Comparison of ENCODE assay signal across 16 cellular contexts in genomic region chr22:22073769-22074561, GRCh38.
"Had no signal": no experiment of that assay in that cellular context is flagged by ENCODE, and none has a peak within 500 bp of the region (broad histone marks: within the 10 kb centered on the region; RNA-seq: fewer than 3 reads in every experiment).

No MANE protein-coding gene starts in this region.

- H3K9me3 Mint-ChIP-seq: activated T-cell treated with anti-CD3 and anti-CD28 coated beads, Interleukin-2, amount 50 U/mL, for 72 hours; effector memory CD8-positive, alpha-beta T cell; neural crest cell; stimulated activated naive B cell treated with anti-CD40 and anti-IgM and Interleukin-4, amounts not matched to agents 10 μg/mL and 1 μg/mL and 100 μg/mL, for 72 hours had no signal

- H3K4me3 ChIP-seq: cardiac muscle cell, lower lobe of right lung, ovary, thoracic aorta, upper lobe of left lung had no signal

- DNase-seq: activated CD4-positive, CD25-positive, alpha-beta regulatory T cell treated with anti-CD3 and anti-CD28 coated beads, Interleukin-2, amount 50 U/mL, for 72 hours; activated gamma-delta T cell treated with Interleukin-2 at 50 U/mL for 16 hours; activated T-cell treated with anti-CD3 and anti-CD28 coated beads, Interleukin-2, amount 50 U/mL, for 72 hours; effector memory CD8-positive, alpha-beta T cell; lower lobe of right lung; midbrain; ovary; stimulated activated CD4-positive, alpha-beta T cell treated with anti-CD3 and anti-CD28 coated beads, Interleukin-4, amount 100 ng/mL, for 4 hours; stimulated activated naive B cell treated with anti-CD40 and anti-IgM and Interleukin-4, amounts not matched to agents 10 μg/mL and 1 μg/mL and 100 μg/mL, for 72 hours; T-helper 2 cell; upper lobe of left lung had no signal

- H3K27ac Mint-ChIP-seq: activated naive CD8-positive, alpha-beta T cell; activated T-cell treated with anti-CD3 and anti-CD28 coated beads, Interleukin-2, amount 50 U/mL, for 72 hours; effector memory CD8-positive, alpha-beta T cell; stimulated activated naive B cell treated with anti-CD40 and anti-IgM and Interleukin-4, amounts not matched to agents 10 μg/mL and 1 μg/mL and 100 μg/mL, for 72 hours had no signal

- H3K4me1 ChIP-seq: lower lobe of right lung, upper lobe of left lung had no signal

- H3K36me3 Mint-ChIP-seq: activated naive CD8-positive, alpha-beta T cell; stimulated activated naive B cell treated with anti-CD40 and anti-IgM and Interleukin-4, amounts not matched to agents 10 μg/mL and 1 μg/mL and 100 μg/mL, for 72 hours had no signal

- H3K4me3 Mint-ChIP-seq: activated naive CD8-positive, alpha-beta T cell; activated T-cell treated with anti-CD3 and anti-CD28 coated beads, Interleukin-2, amount 50 U/mL, for 72 hours; effector memory CD8-positive, alpha-beta T cell; neural crest cell; stimulated activated naive B cell treated with anti-CD40 and anti-IgM and Interleukin-4, amounts not matched to agents 10 μg/mL and 1 μg/mL and 100 μg/mL, for 72 hours had no signal

- ATAC-seq: activated T-cell treated with anti-CD3 and anti-CD28 coated beads, Interleukin-2, amount 50 U/mL, for 72 hours; effector memory CD8-positive, alpha-beta T cell; stimulated activated naive B cell treated with anti-CD40 and anti-IgM and Interleukin-4, amounts not matched to agents 10 μg/mL and 1 μg/mL and 100 μg/mL, for 72 hours had no signal

- H3K36me3 ChIP-seq: cardiac muscle cell, lower lobe of right lung, ovary, thoracic aorta, upper lobe of left lung had no signal

- H3K27ac ChIP-seq: cardiac muscle cell, lower lobe of right lung, ovary, thoracic aorta, upper lobe of left lung, VCaP had no signal

- H3K9me3 ChIP-seq: lower lobe of right lung, ovary, thoracic aorta, upper lobe of left lung had no signal

- H3K27me3 ChIP-seq: ovary, upper lobe of left lung had no signal
